Comparison of ENCODE assay signal across 8 cellular contexts in the genomic region with DNA sequence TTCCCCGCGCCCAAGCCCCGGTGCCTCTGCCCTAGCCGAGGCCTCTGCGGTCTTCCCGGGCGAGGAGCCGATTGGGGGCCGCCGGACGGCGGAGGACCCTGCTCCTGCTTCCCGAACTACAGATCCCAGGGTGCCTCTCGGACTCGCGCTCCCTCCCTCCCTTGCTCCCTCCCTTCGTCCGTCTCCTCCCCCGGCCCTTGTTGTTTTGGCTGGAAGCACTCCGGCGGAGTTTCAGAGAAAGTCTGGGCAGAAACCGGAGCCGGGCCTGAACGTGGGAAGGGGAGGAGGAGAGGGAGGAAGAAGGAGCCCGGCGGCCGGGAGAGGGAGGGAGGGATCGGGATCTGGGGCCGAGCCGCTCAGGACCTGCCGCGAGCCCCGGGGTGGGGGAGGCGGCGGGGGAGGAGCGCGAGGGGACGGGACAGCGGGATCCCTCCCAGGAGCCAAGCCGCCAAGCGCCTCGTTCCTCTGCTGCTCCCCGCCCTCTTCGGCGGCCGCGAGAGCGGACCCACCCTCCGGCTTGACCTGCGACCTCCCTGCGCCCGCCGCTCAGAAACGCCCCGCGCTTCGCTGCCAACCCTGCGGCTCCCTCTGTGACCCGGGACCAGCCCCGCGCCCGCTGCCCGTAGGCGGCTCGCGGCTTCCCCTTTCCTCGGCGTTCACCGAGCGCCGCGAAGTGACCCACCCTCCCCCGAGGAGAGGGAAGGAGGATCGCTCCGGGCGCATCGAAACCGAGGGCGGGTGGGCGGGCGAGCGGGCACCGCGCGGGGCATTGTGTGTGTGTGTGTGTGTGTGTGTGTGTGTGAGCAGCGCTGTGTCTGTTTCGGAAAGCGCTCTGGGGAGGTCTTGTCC. TPM values are rescaled to one million over a fixed set of nuclear protein-coding genes. Genes with fewer than 3 reads are reported as not detected.
DNase-seq lines count a peak whose midpoint lies in the region; ATAC-seq and TF ChIP-seq lines count a peak whose summit lies in the region.

No MANE protein-coding gene starts in this region.

- H3K4me3 ChIP-seq in AG09309 (ENCODE audit: control insufficient read depth, low read depth, low read length) = peak overlapping the region; percentile 62
- H3K4me3 ChIP-seq in mesenchymal stem cell (ENCODE audit: insufficient read depth in 1 of 2, low read depth in 1 of 2, low read length in 2 of 2) = peak overlapping the region; percentile 93 to 95

- H2BK12ac ChIP-seq in mesenchymal stem cell (ENCODE audit: low read length in 2 of 2) = peak overlapping the region; percentile 32 to 99

- peaks cover 2% of the 10 kb centered on the region for H3K79me1 ChIP-seq in mesenchymal stem cell (replicated peaks; ENCODE audit: low read length, poor library complexity, severe bottlenecking)

- CTCF ChIA-PET in WTC11 (lab: Charles Lee) = interaction anchor here (0.6 to 1.5 kb wide), 7 partner anchors 11 to 177 kb away, joined by 3 to 4 read pairs (median 3); a partner anchor contains a TSS

- peak overlapping the region; percentile 60 for H2AFZ ChIP-seq in mesenchymal stem cell (ENCODE audit: low read depth, low read length)

- peak overlapping the region; percentile 91 for H4K8ac ChIP-seq in mesenchymal stem cell (ENCODE audit: low read length)

- ATAC-seq in GM18499 (IDR thresholded peaks at IDR 0.05; ENCODE audit: insufficient read depth, unreplicated experiment) (peak; percentile 26), HG02852 (IDR thresholded peaks at IDR 0.05; ENCODE audit: unreplicated experiment) (peak; percentile 53), WTC11 (peak; percentile 89)
- peak; percentile 52 for ATAC-seq in stimulated activated naive CD8-positive, alpha-beta T cell treated with anti-CD3 and anti-CD28 coated beads, Interleukin-15, amount 100 ng/mL, for 72 hours

- no peaks in the 10 kb centered on the region for H3K27me3 ChIP-seq in mesenchymal stem cell (ENCODE audit: control insufficient read depth in 1 of 2, insufficient read depth in 1 of 2, low read length in 2 of 2)

- POLR2A ChIA-PET in WTC11 (lab: Charles Lee) = interaction anchor here (0.9 to 2.6 kb wide), 6 partner anchors 11 to 178 kb away, joined by 3 to 18 read pairs (median 4); a partner anchor contains a TSS

- H3K4ac ChIP-seq in mesenchymal stem cell (ENCODE audit: low read depth in 1 of 2, low read length in 2 of 2) = peak overlapping the region; percentile 75 to 88

- H2AK5ac ChIP-seq in mesenchymal stem cell (ENCODE audit: low read length, severe bottlenecking) = no peak overlapping the region

- H2BK120ac ChIP-seq in mesenchymal stem cell (ENCODE audit: low read depth, low read length) = peak overlapping the region; percentile 77

- H3K14ac ChIP-seq in mesenchymal stem cell (ENCODE audit: low read length in 2 of 2) = peak overlapping the region in 1 of 2 experiments; percentile 92

- H3K36me3 Mint-ChIP-seq in WTC11 (no peaks in the 10 kb centered on the region), endothelial cell (ENCODE audit: low read depth, unreplicated experiment) (peaks cover 5% of the 10 kb centered on the region)

- peak overlapping the region in 1 of 2 experiments; percentile 81 for H3K23ac ChIP-seq in mesenchymal stem cell (ENCODE audit: low read length in 2 of 2)

- H3K4me1 Mint-ChIP-seq in WTC11 (peaks cover 13% of the 10 kb centered on the region), endothelial cell (ENCODE audit: unreplicated experiment) (peaks cover 18% of the 10 kb centered on the region)
- H3K4me1 Mint-ChIP-seq in stimulated activated naive CD8-positive, alpha-beta T cell treated with anti-CD3 and anti-CD28 coated beads, Interleukin-15, amount 100 ng/mL, for 72 hours = peaks cover 17% of the 10 kb centered on the region

- no peaks in the 10 kb centered on the region for H3K36me3 ChIP-seq in mesenchymal stem cell (ENCODE audit: control insufficient read depth in 1 of 2, insufficient read depth in 2 of 2, low read depth in 1 of 2, low read length in 2 of 2)

- H3K18ac ChIP-seq in mesenchymal stem cell (ENCODE audit: low read depth in 1 of 2, low read length in 2 of 2) = peak overlapping the region; percentile 95 to 97

- H3K4me2 ChIP-seq in mesenchymal stem cell (ENCODE audit: low read length, poor library complexity, severe bottlenecking) = peak overlapping the region; percentile 96

- peak overlapping the region; percentile 93 for H3K27ac Mint-ChIP-seq in WTC11
- H3K27ac Mint-ChIP-seq in endothelial cell (ENCODE audit: unreplicated experiment) = peak overlapping the region; percentile 48
- no peak overlapping the region for H3K27ac Mint-ChIP-seq in stimulated activated naive CD8-positive, alpha-beta T cell treated with anti-CD3 and anti-CD28 coated beads, Interleukin-15, amount 100 ng/mL, for 72 hours

- H3K4me3 Mint-ChIP-seq in WTC11 (peak overlapping the region; percentile 98), endothelial cell (ENCODE audit: unreplicated experiment) (peak overlapping the region; percentile 99)
- peak overlapping the region; percentile 82 to 96 for H3K4me3 Mint-ChIP-seq in stimulated activated naive CD8-positive, alpha-beta T cell treated with anti-CD3 and anti-CD28 coated beads, Interleukin-15, amount 100 ng/mL, for 72 hours

- peak overlapping the region; percentile 99 for H2BK15ac ChIP-seq in mesenchymal stem cell (ENCODE audit: low read depth, poor library complexity, severe bottlenecking)

- H3K27me3 Mint-ChIP-seq in WTC11 (ENCODE audit: low read depth) (no peaks in the 10 kb centered on the region; the same call in 1 of the 2 replicates), endothelial cell (ENCODE audit: unreplicated experiment) (peaks cover 8% of the 10 kb centered on the region)
- peaks cover 68% of the 10 kb centered on the region for H3K27me3 Mint-ChIP-seq in stimulated activated naive CD8-positive, alpha-beta T cell treated with anti-CD3 and anti-CD28 coated beads, Interleukin-15, amount 100 ng/mL, for 72 hours

- H3K9me3 ChIP-seq in mesenchymal stem cell (ENCODE audit: control insufficient read depth, low read length) = no peaks in the 10 kb centered on the region

- peak overlapping the region; percentile 93 for H2BK5ac ChIP-seq in mesenchymal stem cell (ENCODE audit: low read depth, low read length, poor library complexity, severe bottlenecking)

- H3K27ac ChIP-seq in mesenchymal stem cell (ENCODE audit: low read length, poor library complexity, severe bottlenecking) = peak overlapping the region; percentile 98

- TF ChIP-seq CTCF in AG09309 (IDR thresholded peaks at IDR 0.05; ENCODE audit: control insufficient read depth, insufficient read depth, low read depth, low read length, missing control alignments) (no peak), WTC11 (IDR thresholded peaks at IDR 0.05) (no peak), endothelial cell (IDR thresholded peaks at IDR 0.05; ENCODE audit: unreplicated experiment) (no peak)

- no peak for DNase-seq in AG09309 (ENCODE audit: low read depth)
- DNase-seq in NCI-H1694 treated with DMSO at 0.1 percent for 48 hours (lab: John Stamatoyannopoulos, UW) = peak; percentile 62
- DNase-seq in WTC11 (ENCODE audit: low spot score) = peak; percentile 92
- peak; percentile 81 for DNase-seq in endothelial cell (ENCODE audit: low spot score)
- DNase-seq in mesenchymal stem cell = peak; percentile 93
- DNase-seq in stimulated activated naive CD8-positive, alpha-beta T cell treated with anti-CD3 and anti-CD28 coated beads, Interleukin-15, amount 100 ng/mL, for 72 hours = peak; percentile 52 to 59

- H3K9me3 Mint-ChIP-seq in WTC11 (no peaks in the 10 kb centered on the region), endothelial cell (ENCODE audit: unreplicated experiment) (no peaks in the 10 kb centered on the region)
- no peaks in the 10 kb centered on the region for H3K9me3 Mint-ChIP-seq in stimulated activated naive CD8-positive, alpha-beta T cell treated with anti-CD3 and anti-CD28 coated beads, Interleukin-15, amount 100 ng/mL, for 72 hours

- H3K4me1 ChIP-seq in mesenchymal stem cell (ENCODE audit: control insufficient read depth, insufficient read depth, low read depth, low read length) = peaks cover 4% of the 10 kb centered on the region

- WGBS in mesenchymal stem cell = under 1% methylated on average over 50 of the region's 88 CpGs

- peak overlapping the region; percentile 72 for H4K91ac ChIP-seq in mesenchymal stem cell (ENCODE audit: low read length)

- peak overlapping the region; percentile 93 for H3K9ac ChIP-seq in mesenchymal stem cell (ENCODE audit: low read length)

TF ChIP-seq in WTC11, 78 proteins besides CTCF, POLR2A, EP300 and RAD21 (continues in another document):
- no peak for TF ChIP-seq FOXJ3 (CRISPR knock-in tag; IDR thresholded peaks at IDR 0.05; ENCODE audit: borderline replicate concordance)
- peak; percentile 20; the same call in 1 of the 2 replicates for TF ChIP-seq ZNF121 (CRISPR knock-in tag; IDR thresholded peaks at IDR 0.05)
- TF ChIP-seq, protein P1, sequence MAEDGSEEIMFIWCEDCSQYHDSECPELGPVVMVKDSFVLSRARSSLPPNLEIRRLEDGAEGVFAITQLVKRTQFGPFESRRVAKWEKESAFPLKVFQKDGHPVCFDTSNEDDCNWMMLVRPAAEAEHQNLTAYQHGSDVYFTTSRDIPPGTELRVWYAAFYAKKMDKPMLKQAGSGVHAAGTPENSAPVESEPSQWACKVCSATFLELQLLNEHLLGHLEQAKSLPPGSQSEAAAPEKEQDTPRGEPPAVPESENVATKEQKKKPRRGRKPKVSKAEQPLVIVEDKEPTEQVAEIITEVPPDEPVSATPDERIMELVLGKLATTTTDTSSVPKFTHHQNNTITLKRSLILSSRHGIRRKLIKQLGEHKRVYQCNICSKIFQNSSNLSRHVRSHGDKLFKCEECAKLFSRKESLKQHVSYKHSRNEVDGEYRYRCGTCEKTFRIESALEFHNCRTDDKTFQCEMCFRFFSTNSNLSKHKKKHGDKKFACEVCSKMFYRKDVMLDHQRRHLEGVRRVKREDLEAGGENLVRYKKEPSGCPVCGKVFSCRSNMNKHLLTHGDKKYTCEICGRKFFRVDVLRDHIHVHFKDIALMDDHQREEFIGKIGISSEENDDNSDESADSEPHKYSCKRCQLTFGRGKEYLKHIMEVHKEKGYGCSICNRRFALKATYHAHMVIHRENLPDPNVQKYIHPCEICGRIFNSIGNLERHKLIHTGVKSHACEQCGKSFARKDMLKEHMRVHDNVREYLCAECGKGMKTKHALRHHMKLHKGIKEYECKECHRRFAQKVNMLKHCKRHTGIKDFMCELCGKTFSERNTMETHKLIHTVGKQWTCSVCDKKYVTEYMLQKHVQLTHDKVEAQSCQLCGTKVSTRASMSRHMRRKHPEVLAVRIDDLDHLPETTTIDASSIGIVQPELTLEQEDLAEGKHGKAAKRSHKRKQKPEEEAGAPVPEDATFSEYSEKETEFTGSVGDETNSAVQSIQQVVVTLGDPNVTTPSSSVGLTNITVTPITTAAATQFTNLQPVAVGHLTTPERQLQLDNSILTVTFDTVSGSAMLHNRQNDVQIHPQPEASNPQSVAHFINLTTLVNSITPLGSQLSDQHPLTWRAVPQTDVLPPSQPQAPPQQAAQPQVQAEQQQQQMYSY (CRISPR knock-in tag; IDR thresholded peaks at IDR 0.05) = peak; percentile 75
- no peak for TF ChIP-seq TP53 (CRISPR knock-in tag; IDR thresholded peaks at IDR 0.05)
- no peak for TF ChIP-seq SMAD3 (CRISPR knock-in tag; IDR thresholded peaks at IDR 0.05; ENCODE audit: borderline replicate concordance)

RNA-seq across cellular contexts. Expression of a gene that starts 0.5 kb away (rescaled TPM):
- total RNA-seq in WTC11 (2021) (17.4 to 19.7 TPM (median 18.7 TPM) in 3 replicates), endothelial cell (ENCODE audit: unreplicated experiment) (51.8 TPM)
- polyA plus RNA-seq in mesenchymal stem cell (2013, experiment 1 of 2) = 13.3 TPM
- polyA plus RNA-seq in mesenchymal stem cell (2013, experiment 2 of 2) = 13.7 TPM

Comparison
In these comparisons a context has a peak if more than half of its experiments do, and no peak if none do; other contexts are left out.
1. ATAC-seq: peak in every context shown above with its lines; median percentile 89 in WTC11; 53 in HG02852; 52 in stimulated activated naive CD8-positive, alpha-beta T cell treated with anti-CD3 and anti-CD28 coated beads, Interleukin-15, amount 100 ng/mL, for 72 hours; 26 in GM18499.
2. H3K27ac Mint-ChIP-seq: peak in WTC11 (single experiment) and endothelial cell (single experiment); none in stimulated activated naive CD8-positive, alpha-beta T cell treated with anti-CD3 and anti-CD28 coated beads, Interleukin-15, amount 100 ng/mL, for 72 hours (0 of 2).
3. Peak in every context shown above with its lines, with median percentiles within 50 percentile points of each other: H3K4me3 Mint-ChIP-seq.